ENCODE assay signal across 12 cellular contexts in genomic region chr2:239129147-239129896, GRCh38.
"Had no signal": no experiment of that assay in that cellular context is flagged by ENCODE, and none has a peak within 500 bp of the region (broad histone marks: within the 10 kb centered on the region; RNA-seq: fewer than 3 reads in every experiment).

No MANE protein-coding gene starts in this region.

- H3K27ac Mint-ChIP-seq: activated naive CD4-positive, alpha-beta T cell treated with anti-CD3 and anti-CD28 coated beads, Interleukin-2, amount 50 U/mL, for 24 hours; activated T-helper 17 cell treated with anti-CD3 and anti-CD28 coated beads, Interleukin-2, amount 50 U/mL, for 72 hours; memory B cell; nephron had no signal

- H3K4me1 Mint-ChIP-seq: activated naive CD4-positive, alpha-beta T cell treated with anti-CD3 and anti-CD28 coated beads, Interleukin-2, amount 50 U/mL, for 24 hours; activated T-helper 17 cell treated with anti-CD3 and anti-CD28 coated beads, Interleukin-2, amount 50 U/mL, for 72 hours; brain; memory B cell; nephron had no signal

- H3K4me3 Mint-ChIP-seq: activated naive CD4-positive, alpha-beta T cell treated with anti-CD3 and anti-CD28 coated beads, Interleukin-2, amount 50 U/mL, for 24 hours; activated T-helper 17 cell treated with anti-CD3 and anti-CD28 coated beads, Interleukin-2, amount 50 U/mL, for 72 hours; brain; memory B cell; nephron had no signal

- H3K27me3 ChIP-seq: esophagus muscularis mucosa, upper lobe of left lung had no signal

- DNase-seq: activated CD4-positive, alpha-beta T cell treated with anti-CD3 and anti-CD28 coated beads for 48 hours; activated T-cell treated with anti-CD3 and anti-CD28 coated beads for 4 hours; cerebellar nuclear complex; glutamatergic neuron; T1000; upper lobe of left lung had no signal

- H3K4me3 ChIP-seq: esophagus muscularis mucosa, upper lobe of left lung had no signal

- H3K9me3 Mint-ChIP-seq: activated naive CD4-positive, alpha-beta T cell treated with anti-CD3 and anti-CD28 coated beads, Interleukin-2, amount 50 U/mL, for 24 hours; activated T-helper 17 cell treated with anti-CD3 and anti-CD28 coated beads, Interleukin-2, amount 50 U/mL, for 72 hours; brain; memory B cell; nephron had no signal

- H3K27ac ChIP-seq: upper lobe of left lung had no signal

- ATAC-seq: activated T-helper 17 cell treated with anti-CD3 and anti-CD28 coated beads, Interleukin-2, amount 50 U/mL, for 72 hours had no signal

- H3K4me1 ChIP-seq: upper lobe of left lung had no signal

- H3K27me3 Mint-ChIP-seq: activated naive CD4-positive, alpha-beta T cell treated with anti-CD3 and anti-CD28 coated beads, Interleukin-2, amount 50 U/mL, for 24 hours; activated T-helper 17 cell treated with anti-CD3 and anti-CD28 coated beads, Interleukin-2, amount 50 U/mL, for 72 hours; brain; memory B cell had no signal

- H3K9me3 ChIP-seq: esophagus muscularis mucosa, upper lobe of left lung had no signal
